In genomic region chr3:132978464-132978863, GRCh38 we compare ENCODE assay signal across 28 cellular contexts. TPM values are rescaled to one million over a fixed set of nuclear protein-coding genes. Genes with fewer than 3 reads are reported as not detected.
"Had no signal": no experiment of that assay in that cellular context is flagged by ENCODE, and none has a peak within 500 bp of the region (broad histone marks: within the 10 kb centered on the region; RNA-seq: fewer than 3 reads in every experiment).

No MANE protein-coding gene starts in this region.

- H3K36me3 Mint-ChIP-seq: activated CD4-positive, alpha-beta memory T cell treated with anti-CD3 and anti-CD28 coated beads for 36 hours; activated naive CD8-positive, alpha-beta T cell treated with anti-CD3 and anti-CD28 coated beads, Interleukin-2, amount 10 ng/mL, durations not matched to agents 7 days and 5 days; T-cell had no signal

- DNase-seq: activated CD4-positive, alpha-beta memory T cell treated with anti-CD3 and anti-CD28 coated beads for 36 hours; activated CD4-positive, alpha-beta T cell treated with anti-CD3 and anti-CD28 coated beads, Interleukin-2, amount 10 ng/mL, durations not matched to agents 7 days and 5 days; activated CD4-positive, CD25-positive, alpha-beta regulatory T cell; activated naive CD4-positive, alpha-beta T cell treated with anti-CD3 and anti-CD28 coated beads, Interleukin-2, amount 50 U/mL, for 16 hours; activated naive CD8-positive, alpha-beta T cell treated with anti-CD3 and anti-CD28 coated beads, Interleukin-2, amount 10 ng/mL, durations not matched to agents 7 days and 5 days; activated T-cell treated with anti-CD3 and anti-CD28 coated beads for 4 hours; activated T-cell treated with anti-CD3 and anti-CD28 coated beads, Interleukin-2, amount 50 U/mL, for 48 hours; adrenal gland; aorta; caudate nucleus; Kasumi-1; KBM-7; NCI-H1048; NCI-H146; NCI-H187 treated with DMSO at 0.1 percent for 48 hours; NCI-H2081 treated with DMSO at 0.1 percent for 48 hours; NCI-H446; NCI-H524; T-cell; T-helper 2 cell; T1000 had no signal

- H3K27me3 ChIP-seq: adrenal gland, breast epithelium had no signal

- H3K4me1 Mint-ChIP-seq: activated CD4-positive, alpha-beta T cell treated with anti-CD3 and anti-CD28 coated beads, Interleukin-2, amount 10 ng/mL, durations not matched to agents 7 days and 5 days; activated naive CD8-positive, alpha-beta T cell treated with anti-CD3 and anti-CD28 coated beads, Interleukin-2, amount 10 ng/mL, durations not matched to agents 7 days and 5 days; activated T-helper 17 cell treated with anti-CD3 and anti-CD28 coated beads, Interleukin-2, amount 50 U/mL, for 72 hours; T-cell had no signal

- H3K9me3 Mint-ChIP-seq: activated naive CD8-positive, alpha-beta T cell treated with anti-CD3 and anti-CD28 coated beads, Interleukin-2, amount 10 ng/mL, durations not matched to agents 7 days and 5 days; activated T-helper 17 cell treated with anti-CD3 and anti-CD28 coated beads, Interleukin-2, amount 50 U/mL, for 72 hours had no signal

- H3K4me1 ChIP-seq: adrenal gland, breast epithelium had no signal

- H3K4me3 ChIP-seq: adrenal gland, breast epithelium, SK-N-MC had no signal

- H3K27ac ChIP-seq: adrenal gland, SK-N-MC, VCaP had no signal

- H3K4me3 Mint-ChIP-seq: activated CD4-positive, alpha-beta memory T cell treated with anti-CD3 and anti-CD28 coated beads for 36 hours; activated CD4-positive, alpha-beta T cell treated with anti-CD3 and anti-CD28 coated beads, Interleukin-2, amount 10 ng/mL, durations not matched to agents 7 days and 5 days; activated naive CD8-positive, alpha-beta T cell treated with anti-CD3 and anti-CD28 coated beads, Interleukin-2, amount 10 ng/mL, durations not matched to agents 7 days and 5 days; activated T-helper 17 cell treated with anti-CD3 and anti-CD28 coated beads, Interleukin-2, amount 50 U/mL, for 72 hours; T-cell had no signal

- ATAC-seq: activated T-helper 17 cell treated with anti-CD3 and anti-CD28 coated beads, Interleukin-2, amount 50 U/mL, for 72 hours; Right ventricle myocardium inferior; T-cell had no signal

- H3K36me3 ChIP-seq: adrenal gland, breast epithelium had no signal

- H3K9me3 ChIP-seq: adrenal gland, breast epithelium had no signal

- H3K27ac Mint-ChIP-seq: activated CD4-positive, alpha-beta memory T cell treated with anti-CD3 and anti-CD28 coated beads for 36 hours; activated CD4-positive, alpha-beta T cell treated with anti-CD3 and anti-CD28 coated beads, Interleukin-2, amount 10 ng/mL, durations not matched to agents 7 days and 5 days; activated naive CD8-positive, alpha-beta T cell treated with anti-CD3 and anti-CD28 coated beads, Interleukin-2, amount 10 ng/mL, durations not matched to agents 7 days and 5 days; activated T-helper 17 cell treated with anti-CD3 and anti-CD28 coated beads, Interleukin-2, amount 50 U/mL, for 72 hours; T-cell had no signal

RNA-seq across cellular contexts. Expression of gene TMEM108, which starts 59.7 kb away (rescaled TPM):
- total RNA-seq: activated CD4-positive, alpha-beta memory T cell treated with anti-CD3 and anti-CD28 coated beads for 36 hours; activated CD4-positive, alpha-beta T cell treated with anti-CD3 and anti-CD28 coated beads, Interleukin-2, amount 10 ng/mL, durations not matched to agents 7 days and 5 days; activated CD8-positive, alpha-beta memory T cell treated with anti-CD3 and anti-CD28 coated beads for 36 hours; activated naive CD8-positive, alpha-beta T cell treated with anti-CD3 and anti-CD28 coated beads, Interleukin-2, amount 10 ng/mL, durations not matched to agents 7 days and 5 days; OCI-LY7 had no signal
